Comparison of ENCODE assay signal across 30 cellular contexts in genomic region chr1:157371211-157371610, GRCh38.
"Had no signal": no experiment of that assay in that cellular context is flagged by ENCODE, and none has a peak within 500 bp of the region (broad histone marks: within the 10 kb centered on the region; RNA-seq: fewer than 3 reads in every experiment).

No MANE protein-coding gene starts in this region.

- H3K4me3 Mint-ChIP-seq: activated CD4-positive, alpha-beta T cell treated with anti-CD3 and anti-CD28 coated beads, Interleukin-2, amount 10 ng/mL, durations not matched to agents 24 days and 14 days; activated CD8-positive, alpha-beta memory T cell treated with anti-CD3 and anti-CD28 coated beads, Interleukin-2, amount 10 ng/mL, durations not matched to agents 7 days and 5 days; activated naive CD4-positive, alpha-beta T cell treated with anti-CD3 and anti-CD28 coated beads, Interleukin-2, amount 50 U/mL, for 24 hours; activated T-cell treated with anti-CD3 and anti-CD28 coated beads, Interleukin-2, amount 50 U/mL, for 24 hours; activated T-helper 1 cell treated with anti-CD3 and anti-CD28 coated beads, Interleukin-12 subunit alpha, Interleukin-12 subunit beta, Interleukin-2, Interleukin-4 antibody, amounts not matched to agents 30 ng/mL and 10 ng/mL and 1 ng/mL, durations not matched to agents 14 hours and 24 hours and 36 hours; T-helper 17 cell; WTC11 had no signal

- ATAC-seq: activated CD8-positive, alpha-beta memory T cell treated with anti-CD3 and anti-CD28 coated beads, Interleukin-2, amount 10 ng/mL, durations not matched to agents 7 days and 5 days; body of pancreas; PC-3; T-helper 17 cell had no signal

- H3K4me1 ChIP-seq: ascending aorta, body of pancreas had no signal

- H3K4me1 Mint-ChIP-seq: activated CD4-positive, alpha-beta T cell treated with anti-CD3 and anti-CD28 coated beads, Interleukin-2, amount 10 ng/mL, durations not matched to agents 24 days and 14 days; activated naive CD4-positive, alpha-beta T cell treated with anti-CD3 and anti-CD28 coated beads, Interleukin-2, amount 50 U/mL, for 24 hours had no signal

- H3K9me3 ChIP-seq: ascending aorta, body of pancreas had no signal

- H3K4me3 ChIP-seq: ascending aorta, body of pancreas had no signal

- H3K36me3 Mint-ChIP-seq: activated CD8-positive, alpha-beta memory T cell treated with anti-CD3 and anti-CD28 coated beads, Interleukin-2, amount 10 ng/mL, durations not matched to agents 7 days and 5 days; activated naive CD4-positive, alpha-beta T cell treated with anti-CD3 and anti-CD28 coated beads, Interleukin-2, amount 50 U/mL, for 24 hours; WTC11 had no signal

- H3K27me3 ChIP-seq: ascending aorta, body of pancreas had no signal

- H3K36me3 ChIP-seq: ascending aorta had no signal

- H3K27ac ChIP-seq: ascending aorta, body of pancreas had no signal

- H3K9me3 Mint-ChIP-seq: activated CD4-positive, alpha-beta T cell treated with anti-CD3 and anti-CD28 coated beads, Interleukin-2, amount 10 ng/mL, durations not matched to agents 24 days and 14 days; activated naive CD4-positive, alpha-beta T cell treated with anti-CD3 and anti-CD28 coated beads, Interleukin-2, amount 50 U/mL, for 24 hours; activated T-cell treated with anti-CD3 and anti-CD28 coated beads, Interleukin-2, amount 50 U/mL, for 24 hours; activated T-helper 1 cell treated with anti-CD3 and anti-CD28 coated beads, Interleukin-12 subunit alpha, Interleukin-12 subunit beta, Interleukin-2, Interleukin-4 antibody, amounts not matched to agents 30 ng/mL and 10 ng/mL and 1 ng/mL, durations not matched to agents 14 hours and 24 hours and 36 hours; WTC11 had no signal

- H3K27ac Mint-ChIP-seq: activated CD4-positive, alpha-beta T cell treated with anti-CD3 and anti-CD28 coated beads, Interleukin-2, amount 10 ng/mL, durations not matched to agents 24 days and 14 days; activated CD8-positive, alpha-beta memory T cell treated with anti-CD3 and anti-CD28 coated beads, Interleukin-2, amount 10 ng/mL, durations not matched to agents 7 days and 5 days; activated naive CD4-positive, alpha-beta T cell treated with anti-CD3 and anti-CD28 coated beads, Interleukin-2, amount 50 U/mL, for 24 hours; activated T-cell treated with anti-CD3 and anti-CD28 coated beads, Interleukin-2, amount 50 U/mL, for 24 hours; activated T-helper 1 cell treated with anti-CD3 and anti-CD28 coated beads, Interleukin-12 subunit alpha, Interleukin-12 subunit beta, Interleukin-2, Interleukin-4 antibody, amounts not matched to agents 30 ng/mL and 10 ng/mL and 1 ng/mL, durations not matched to agents 14 hours and 24 hours and 36 hours; T-helper 17 cell; WTC11 had no signal

- DNase-seq: activated CD4-positive, alpha-beta T cell treated with anti-CD3 and anti-CD28 coated beads, Interleukin-2, amount 10 ng/mL, durations not matched to agents 24 days and 14 days; activated CD4-positive, alpha-beta T cell treated with anti-CD3 and anti-CD28 coated beads, Interleukin-2, amount 50 U/mL, for 48 hours; activated CD4-positive, CD25-positive, alpha-beta regulatory T cell treated with anti-CD3 and anti-CD28 coated beads, Interleukin-2, amount 50 U/mL, for 72 hours; activated CD8-positive, alpha-beta memory T cell treated with anti-CD3 and anti-CD28 coated beads, Interleukin-2, amount 10 ng/mL, durations not matched to agents 7 days and 5 days; activated effector memory CD4-positive, alpha-beta T cell treated with Interleukin-2 at 50 U/mL for 16 hours; activated naive CD4-positive, alpha-beta T cell; activated T-cell treated with anti-CD3 and anti-CD28 coated beads, Interleukin-2, amount 50 U/mL, for 24 hours; amniotic stem cell; body of pancreas; central memory CD4-positive, alpha-beta T cell; NCI-H1092 treated with DMSO at 0.1 percent for 48 hours; NCI-H1417 treated with DMSO at 0.1 percent for 48 hours; NCI-H1694; NCI-H2029; NCI-H2107; NCI-H2171 treated with DMSO at 0.1 percent for 48 hours; NCI-H345; NCI-H510A; NCI-H526 treated with DMSO at 0.1 percent for 48 hours; NCI-H82; PC-3; SIG-M5; T-helper 17 cell; T-helper 9 cell had no signal

- FAIRE-seq: bronchial epithelial cell, RCC 7860 had no signal
